In the genomic region with DNA sequence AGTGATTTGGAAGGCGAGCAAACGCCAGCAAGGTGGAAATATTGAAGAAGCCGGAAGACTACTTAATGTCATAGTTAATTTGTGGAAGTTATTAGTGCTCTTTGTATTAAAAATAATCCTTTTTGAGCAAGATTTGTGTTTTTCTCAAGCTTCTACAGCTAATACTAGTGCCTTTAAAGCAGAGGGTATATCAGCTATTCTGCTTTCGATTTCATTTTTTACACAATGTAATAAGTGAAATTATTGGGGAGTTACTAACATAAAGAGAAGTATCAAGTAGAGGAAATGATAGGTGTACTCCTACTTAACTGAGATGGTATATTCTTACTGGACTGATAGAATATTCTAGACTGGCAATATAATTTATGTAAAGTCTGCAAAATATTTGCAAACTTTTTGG, we compare ENCODE assay signal across 19 cellular contexts.
DNase-seq lines count a peak whose midpoint lies in the region; ATAC-seq, FAIRE-seq and TF ChIP-seq lines count a peak whose summit lies in the region.
"Had no signal": no experiment of that assay in that cellular context is flagged by ENCODE, and none has a peak within 500 bp of the region (broad histone marks: within the 10 kb centered on the region; RNA-seq: fewer than 3 reads in every experiment).

No MANE protein-coding gene starts in this region.

- H3K9me3 ChIP-seq in A549 (no peaks in the 10 kb centered on the region), ovary (no peaks in the 10 kb centered on the region)

- TF ChIP-seq EP300 in A549 (IDR thresholded peaks at IDR 0.05) (no peak), ovary (IDR thresholded peaks at IDR 0.05) (no peak)

- DNase-seq in A549 (ENCODE audit: low read depth in 1 of 2, low spot score in 1 of 2) (no peak), fibroblast of the aortic adventitia (ENCODE audit: low read depth) (no peak), ovary (no peak), glomerular visceral epithelial cell (ENCODE audit: extremely low spot score) (no peak), DMS53 treated with DMSO at 0.1 percent for 48 hours (lab: John Stamatoyannopoulos, UW; ENCODE audit: unreplicated experiment) (no peak)
- DNase-seq in activated CD8-positive, alpha-beta memory T cell treated with anti-CD3 and anti-CD28 coated beads, Interleukin-2, amount 50 U/mL, for 4 hours: no peak
- DNase-seq: AML-193, DMS79, GOT3, NCI-H1092, NCI-H1694 treated with DMSO at 0.1 percent for 48 hours, NCI-H446 treated with DMSO at 0.1 percent for 48 hours, NCI-H82, SIG-M5 had no signal

- 0 out of 3 replicates have a peak overlapping the region, but pooled peaks have one; percentile 14 for H3K4me2 ChIP-seq in A549
- peak overlapping the region; percentile 21; the same call in 1 of the 2 replicates for H3K4me2 ChIP-seq in KMS-11

- no peak for TF ChIP-seq POLR2A in A549 (IDR thresholded peaks at IDR 0.05; ENCODE audit: low read length)
- TF ChIP-seq POLR2A in ovary (IDR thresholded peaks at IDR 0.05): no peak

- 67% methylated on average over 4 of the region's 4 CpGs for WGBS in A549 (ENCODE audit: missing lambda C conversion rate)
- 56 to 64% (median 63%) methylated on average over 4 of the region's 4 CpGs for WGBS in ovary, 3 donors

- ATAC-seq in A549 (no peak), HG02884 (IDR thresholded peaks at IDR 0.05; ENCODE audit: unreplicated experiment) (no peak)

- CTCF ChIA-PET in A549 (lab: Yijun Ruan, JAX): interaction anchor here (0.9 to 1.6 kb wide), 2 partner anchors 10 to 11 kb away, joined by 3 to 4 read pairs; no protein-coding TSS in a partner anchor

- H3K27me3 ChIP-seq in KMS-11 (ENCODE audit: insufficient read depth, low read depth) (no peaks in the 10 kb centered on the region), ovary (no peaks in the 10 kb centered on the region)

- no peaks in the 10 kb centered on the region for H4K20me1 ChIP-seq in KMS-11 (ENCODE audit: insufficient read depth)

- no peak overlapping the region for H3K4me3 ChIP-seq in A549
- no peak overlapping the region for H3K4me3 ChIP-seq in KMS-11 (IDR thresholded peaks at IDR 0.05; ENCODE audit: insufficient read depth, low read depth, low read length)
- peak overlapping the region; percentile 43 for H3K4me3 ChIP-seq in fibroblast of the aortic adventitia (ENCODE audit: low read depth, low read length)
- H3K4me3 ChIP-seq in ovary: peak overlapping the region; percentile 4

- H3K4me1 ChIP-seq in A549: 0 out of 3 replicates have a peak, but pooled peaks cover 3% of the 10 kb centered on the region
- peaks cover 22% of the 10 kb centered on the region for H3K4me1 ChIP-seq in KMS-11 (ENCODE audit: low read depth, poor library complexity, severe bottlenecking)
- peaks cover 2% of the 10 kb centered on the region for H3K4me1 ChIP-seq in ovary (ENCODE audit: insufficient read depth)

- no peak for TF ChIP-seq RAD21 in A549 (conservative IDR thresholded peaks at IDR 0.05 in 1 of 2, IDR thresholded peaks at IDR 0.05 in 1 of 2)

- intact Hi-C loops in ovary (cut with DNase I): loop anchor here in 1 of 4 donors (10.0 kb wide), 1 partner anchor 1000 kb away; no protein-coding TSS in a partner anchor

- no peak overlapping the region for H2AFZ ChIP-seq in KMS-11 (ENCODE audit: low read depth)

- H3K9ac ChIP-seq in KMS-11: no peak overlapping the region

- H3K79me2 ChIP-seq in KMS-11 (ENCODE audit: insufficient read depth, low read depth): no peaks in the 10 kb centered on the region

- no peak for TF ChIP-seq CTCF in A549 (IDR thresholded peaks at IDR 0.05)
- no peak for TF ChIP-seq CTCF in KMS-11 (conservative IDR thresholded peaks at IDR 0.05; ENCODE audit: low read depth, low read length)
- TF ChIP-seq CTCF in fibroblast of the aortic adventitia (IDR thresholded peaks at IDR 0.05; ENCODE audit: insufficient read depth, low read length): no peak
- no peak for TF ChIP-seq CTCF in ovary (IDR thresholded peaks at IDR 0.05)

- POLR2A ChIA-PET in A549 (lab: Yijun Ruan, JAX): interaction anchor here (1.5 kb wide), 1 partner anchor 571 kb away, joined by 5 read pairs; a partner anchor contains a TSS

- peak; percentile 46 for FAIRE-seq in A549 (lab: Jason Lieb, UNC)
- FAIRE-seq: G401.6, GM12892 had no signal

- H3K27ac ChIP-seq in A549 (no peak overlapping the region), KMS-11 (peak overlapping the region; percentile 22; the same call in 1 of the 2 replicates), ovary (no peak overlapping the region)
- H3K27ac ChIP-seq: HL-60 had no signal

- H3K36me3 ChIP-seq in KMS-11 (ENCODE audit: insufficient read depth): no peaks in the 10 kb centered on the region
- H3K36me3 ChIP-seq in ovary: no peaks in the 10 kb centered on the region

TF ChIP-seq in A549, 52 proteins besides CTCF, POLR2A, EP300 and RAD21:
- no peak for TF ChIP-seq HOXB5 (CRISPR knock-in tag; IDR thresholded peaks at IDR 0.05)
- TF ChIP-seq, protein P1, sequence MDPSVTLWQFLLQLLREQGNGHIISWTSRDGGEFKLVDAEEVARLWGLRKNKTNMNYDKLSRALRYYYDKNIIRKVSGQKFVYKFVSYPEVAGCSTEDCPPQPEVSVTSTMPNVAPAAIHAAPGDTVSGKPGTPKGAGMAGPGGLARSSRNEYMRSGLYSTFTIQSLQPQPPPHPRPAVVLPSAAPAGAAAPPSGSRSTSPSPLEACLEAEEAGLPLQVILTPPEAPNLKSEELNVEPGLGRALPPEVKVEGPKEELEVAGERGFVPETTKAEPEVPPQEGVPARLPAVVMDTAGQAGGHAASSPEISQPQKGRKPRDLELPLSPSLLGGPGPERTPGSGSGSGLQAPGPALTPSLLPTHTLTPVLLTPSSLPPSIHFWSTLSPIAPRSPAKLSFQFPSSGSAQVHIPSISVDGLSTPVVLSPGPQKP (IDR thresholded peaks at IDR 0.05; ENCODE audit: low read depth, low read length): no peak
- TF ChIP-seq EHF (CRISPR knock-in tag; IDR thresholded peaks at IDR 0.05): no peak
- no peak for TF ChIP-seq CBX8 (IDR thresholded peaks at IDR 0.05)
- TF ChIP-seq JUN (IDR thresholded peaks at IDR 0.05): no peak
- no peak for TF ChIP-seq GATA3 (IDR thresholded peaks at IDR 0.05; ENCODE audit: borderline replicate concordance)
- no peak for TF ChIP-seq CBX2 (IDR thresholded peaks at IDR 0.05; ENCODE audit: borderline replicate concordance, low read depth)
- TF ChIP-seq FOSL2 (IDR thresholded peaks at IDR 0.05): no peak
- TF ChIP-seq FOSL2 (CRISPR knock-in tag; IDR thresholded peaks at IDR 0.05): no peak
- no peak for TF ChIP-seq FOXS1 (CRISPR knock-in tag; IDR thresholded peaks at IDR 0.05)
- TF ChIP-seq TP53 (CRISPR knock-in tag; IDR thresholded peaks at IDR 0.05): no peak
- TF ChIP-seq TFCP2L1 (CRISPR knock-in tag; IDR thresholded peaks at IDR 0.05): no peak
- no peak for TF ChIP-seq CHD4 (IDR thresholded peaks at IDR 0.05; ENCODE audit: borderline replicate concordance)
- TF ChIP-seq MYC (IDR thresholded peaks at IDR 0.05; ENCODE audit: borderline replicate concordance, low read length): no peak
- TF ChIP-seq HEYL (CRISPR knock-in tag; IDR thresholded peaks at IDR 0.05): no peak

Comparison
In these comparisons a context has a peak if more than half of its experiments do, and no peak if none do; other contexts are left out.
1. H3K4me3 ChIP-seq: peak in fibroblast of the aortic adventitia (single experiment) and ovary (single experiment); none in A549 (single experiment) and KMS-11 (single experiment).